Comparison of ENCODE assay signal across 8 cellular contexts in the genomic region with DNA sequence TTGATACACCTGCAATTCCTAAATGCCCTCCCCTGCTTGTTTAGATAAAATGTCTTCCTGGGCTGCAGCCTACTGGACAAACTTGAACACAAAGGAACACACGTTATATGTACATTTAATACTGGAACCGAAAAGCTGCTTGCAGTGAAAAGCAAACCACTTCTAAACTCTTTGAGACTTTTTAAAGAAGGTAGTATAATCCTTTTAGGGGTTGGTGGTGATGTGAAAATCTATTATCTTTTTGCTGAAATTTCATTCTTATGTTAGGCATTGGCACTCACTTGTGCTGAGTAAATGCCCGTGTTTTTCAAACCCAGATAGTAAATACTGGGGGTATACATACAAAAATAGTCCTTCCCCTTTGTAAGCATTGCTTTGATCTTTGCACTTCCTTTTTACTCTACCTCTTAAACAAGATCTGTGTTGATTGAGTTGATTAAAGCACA. TPM values are rescaled to one million over a fixed set of nuclear protein-coding genes. Genes with fewer than 3 reads are reported as not detected.
A peak's percentile ranks its signal among the peaks of the same experiment; 100 is the strongest.
DNase-seq lines count a peak whose midpoint lies in the region; ATAC-seq and TF ChIP-seq lines count a peak whose summit lies in the region.

No MANE protein-coding gene starts in this region.

- H3K4me2 ChIP-seq in SU-DHL-6 (ENCODE audit: low read depth, low read length, poor library complexity, severe bottlenecking), result peak overlapping the region; percentile 96

- no peak for ATAC-seq in esophagus mucosa
- no peak for ATAC-seq in HG02759 (IDR thresholded peaks at IDR 0.05; ENCODE audit: unreplicated experiment)

- H3K9ac ChIP-seq in SU-DHL-6 (ENCODE audit: low read length), result peak overlapping the region; percentile 87

- TF ChIP-seq CTCF in SU-DHL-6 (IDR thresholded peaks at IDR 0.05; ENCODE audit: insufficient read depth, low read length, poor library complexity, severe bottlenecking) (no peak), glutamatergic neuron (IDR thresholded peaks at IDR 0.05; ENCODE audit: partially characterized antibody, unreplicated experiment) (no peak), transverse colon (IDR thresholded peaks at IDR 0.05) (peak in 2 of 5 experiments; percentile 18), WERI-Rb-1 (IDR thresholded peaks at IDR 0.05; ENCODE audit: low read depth, low read length) (no peak)

- no peaks in the 10 kb centered on the region for H3K9me3 Mint-ChIP-seq in activated naive CD4-positive, alpha-beta T cell treated with anti-CD3 and anti-CD28 coated beads, Interleukin-2, amount 50 U/mL, for 24 hours
- H3K9me3 Mint-ChIP-seq in glutamatergic neuron (ENCODE audit: unreplicated experiment), result peaks cover 3% of the 10 kb centered on the region

- in situ Hi-C loops in transverse colon (cut with MboI; ENCODE audit: low pct_ligation_motif_present in 1 of 4, low pct_unique_long_range_greater_than_20kb in 1 of 4, low sequenced_read_pairs in 3 of 4), result loop anchor here in 1 of 4 donors (10.0 kb wide), 1 partner anchor 159 kb away; the partner anchor contains the start of gene SLC39A8

- H3K27me3 Mint-ChIP-seq in activated naive CD4-positive, alpha-beta T cell treated with anti-CD3 and anti-CD28 coated beads, Interleukin-2, amount 50 U/mL, for 24 hours, result no peaks in the 10 kb centered on the region
- peaks cover 4% of the 10 kb centered on the region for H3K27me3 Mint-ChIP-seq in glutamatergic neuron (ENCODE audit: unreplicated experiment)

- 14 to 20% methylated on average over 3 of the region's 3 CpGs for WGBS in transverse colon (ENCODE audit: low coverage in 1 of 2), 2 donors

- H2AFZ ChIP-seq in SU-DHL-6 (ENCODE audit: low read depth, low read length, severe bottlenecking), result no peak overlapping the region

- peak overlapping the region; percentile 93 for H3K27ac Mint-ChIP-seq in activated naive CD4-positive, alpha-beta T cell treated with anti-CD3 and anti-CD28 coated beads, Interleukin-2, amount 50 U/mL, for 24 hours
- H3K27ac Mint-ChIP-seq in glutamatergic neuron (ENCODE audit: unreplicated experiment), result no peak overlapping the region

- DNase-seq in activated naive CD4-positive, alpha-beta T cell (lab: John Stamatoyannopoulos, UW), result no peak
- DNase-seq in glutamatergic neuron, result no peak
- no peak for DNase-seq in transverse colon
- no peak for DNase-seq in WERI-Rb-1

- no peak for TF ChIP-seq POLR2A in transverse colon (IDR thresholded peaks at IDR 0.05)

- H3K4me3 Mint-ChIP-seq in activated naive CD4-positive, alpha-beta T cell treated with anti-CD3 and anti-CD28 coated beads, Interleukin-2, amount 50 U/mL, for 24 hours, result peak overlapping the region; percentile 97
- H3K4me3 Mint-ChIP-seq in glutamatergic neuron (ENCODE audit: unreplicated experiment), result peak overlapping the region; percentile 53

- no peaks in the 10 kb centered on the region for H3K27me3 ChIP-seq in SU-DHL-6 (ENCODE audit: low read length)
- H3K27me3 ChIP-seq in transverse colon, result no peaks in the 10 kb centered on the region
- no peaks in the 10 kb centered on the region for H3K27me3 ChIP-seq in WERI-Rb-1 (ENCODE audit: insufficient read depth, low read depth, severe bottlenecking)

- H3K79me2 ChIP-seq in SU-DHL-6 (ENCODE audit: insufficient read depth, low read length), result peaks cover 62% of the 10 kb centered on the region

- peak overlapping the region; percentile 68 for H3K4me3 ChIP-seq in SU-DHL-6 (ENCODE audit: insufficient read depth, low read length, poor library complexity, severe bottlenecking)
- peak overlapping the region in 3 of 4 donors; percentile 78 to 95 (median 78) for H3K4me3 ChIP-seq in transverse colon
- H3K4me3 ChIP-seq in WERI-Rb-1 (ENCODE audit: low read depth, low read length), result no peak overlapping the region

- H3K27ac ChIP-seq in SU-DHL-6 (ENCODE audit: low read depth, low read length) (peak overlapping the region; percentile 75), transverse colon (peak overlapping the region; percentile 93 to 99 (median 98)), WERI-Rb-1 (no peak overlapping the region)

- peaks cover 29% of the 10 kb centered on the region for H3K36me3 Mint-ChIP-seq in activated naive CD4-positive, alpha-beta T cell treated with anti-CD3 and anti-CD28 coated beads, Interleukin-2, amount 50 U/mL, for 24 hours
- H3K36me3 Mint-ChIP-seq in glutamatergic neuron (ENCODE audit: unreplicated experiment), result no peaks in the 10 kb centered on the region

- no peaks in the 10 kb centered on the region for H3K36me3 ChIP-seq in SU-DHL-6 (ENCODE audit: low read length)
- H3K36me3 ChIP-seq in transverse colon, result no peaks in the 10 kb centered on the region
- no peaks in the 10 kb centered on the region; the same call in 1 of the 2 replicates for H3K36me3 ChIP-seq in WERI-Rb-1

- H3K9me2 ChIP-seq in SU-DHL-6 (replicated peaks; ENCODE audit: insufficient read depth, low read length), result no peaks in the 10 kb centered on the region

- 0 out of 2 replicates have a peak, but pooled peaks cover 11% of the 10 kb centered on the region for H3F3A ChIP-seq in SU-DHL-6 (ENCODE audit: insufficient read depth)

- peaks cover 21 to 65% (median 34%) of the 10 kb centered on the region in 4 donors for H3K4me1 ChIP-seq in transverse colon

- H4K20me1 ChIP-seq in SU-DHL-6 (ENCODE audit: low read depth, low read length), result no peaks in the 10 kb centered on the region

- peaks cover 35% of the 10 kb centered on the region for H3K4me1 Mint-ChIP-seq in activated naive CD4-positive, alpha-beta T cell treated with anti-CD3 and anti-CD28 coated beads, Interleukin-2, amount 50 U/mL, for 24 hours
- H3K4me1 Mint-ChIP-seq in glutamatergic neuron (ENCODE audit: low read depth, unreplicated experiment), result peaks cover 6% of the 10 kb centered on the region

- H3K9me3 ChIP-seq in SU-DHL-6 (ENCODE audit: insufficient read depth, low read length) (no peaks in the 10 kb centered on the region), transverse colon (no peaks in the 10 kb centered on the region), WERI-Rb-1 (ENCODE audit: severe bottlenecking) (no peaks in the 10 kb centered on the region)

- intact Hi-C loops in transverse colon (cut with DNase I; ENCODE audit: low total_unique reads), result loop anchor here (10.0 kb wide), 2 partner anchors 59 to 571 kb away; partner anchors contain the start of gene SLC9B2

- TF ChIP-seq EP300 in transverse colon (IDR thresholded peaks at IDR 0.05; ENCODE audit: low read depth), result no peak

RNA-seq across cellular contexts. Expression of gene NFKB1, which starts 2.2 kb away (rescaled TPM):
- total RNA-seq in glutamatergic neuron (ENCODE audit: unreplicated experiment) (3.2 TPM), transverse colon (10 to 100 TPM; 20.9 to 35.8 (median 25.2) TPM), esophagus mucosa (35.2 TPM)
